Comparison of ENCODE assay signal across 7 cellular contexts in the genomic region with DNA sequence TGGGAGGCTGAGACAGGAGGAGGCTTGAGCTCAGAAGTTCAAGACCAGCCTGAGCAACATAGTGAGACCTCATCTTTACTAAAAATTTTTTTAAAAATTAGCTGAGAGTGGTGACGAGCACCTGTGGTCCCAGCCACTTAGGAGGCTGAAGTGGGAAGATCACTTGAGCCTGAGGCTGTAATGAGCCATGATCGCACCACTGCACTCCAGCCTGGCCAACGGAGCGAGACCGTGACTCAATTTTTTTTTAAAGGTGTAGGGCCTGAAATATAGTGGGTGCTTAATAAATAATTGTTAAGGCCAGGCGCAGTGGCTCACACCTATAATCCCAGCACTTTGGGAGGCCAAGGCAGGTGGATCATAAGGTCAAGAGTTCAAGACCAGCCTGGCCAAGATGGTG. TPM values are rescaled to one million over a fixed set of nuclear protein-coding genes. Genes with fewer than 3 reads are reported as not detected.
DNase-seq lines count a peak whose midpoint lies in the region; ATAC-seq, FAIRE-seq and TF ChIP-seq lines count a peak whose summit lies in the region.
"Not testable (repeated sequence)": the region's sequence is repeated elsewhere in the genome, so short reads cannot be mapped to it uniquely, and the experiment has no call there.

No MANE protein-coding gene starts in this region.

- peak overlapping the region; percentile 90 for H3K27ac ChIP-seq in WERI-Rb-1
- not testable (repeated sequence) for H3K27ac ChIP-seq in GM12878 (ENCODE audit: control insufficient read depth, insufficient read depth)

- H4K20me1 ChIP-seq in GM12878 (ENCODE audit: control insufficient read depth, insufficient read depth), result not testable (repeated sequence)

- not testable (repeated sequence) for H3K4me2 ChIP-seq in GM12878 (ENCODE audit: control insufficient read depth, insufficient read depth)

- not testable (repeated sequence) for H3K4me3 ChIP-seq in WERI-Rb-1 (ENCODE audit: low read depth, low read length); GM12878

- TF ChIP-seq POLR2A in GM12878 (IDR thresholded peaks at IDR 0.05; ENCODE audit: low read depth, low read length), result not testable (repeated sequence)

- SMC1A ChIA-PET in GM12878 (lab: Charles Lee; ENCODE audit: uncharacterized antibody, unreplicated experiment), result interaction anchor here (0.6 to 3.3 kb wide), 7 partner anchors 11 to 325 kb away, joined by 3 to 15 read pairs (median 5); no protein-coding TSS in a partner anchor

- not testable (repeated sequence) for BruUV-seq in GM12878 (replicated peaks; lab: Mats Ljungman, UMichigan)

- H3K4me1 ChIP-seq in GM12878 (ENCODE audit: control insufficient read depth, insufficient read depth, low read length), result not testable (repeated sequence)

- not testable (repeated sequence) for H2AFZ ChIP-seq in GM12878 (ENCODE audit: control insufficient read depth, low read depth, low read length)

- intact Hi-C loops in GM12878 (cut with micrococcal nuclease; ENCODE audit: unreplicated experiment), result not testable (repeated sequence)

- 73% methylated on average over 6 of the region's 6 CpGs for WGBS in GM12878 (ENCODE audit: insufficient coverage, insufficient replicate concordance, low lambda C conversion rate, missing lambda C conversion rate)

- TF ChIP-seq EP300 in GM12878 (IDR thresholded peaks at IDR 0.05; ENCODE audit: borderline replicate concordance in 1 of 2, control insufficient read depth in 1 of 2, low read depth in 2 of 2, low read length in 2 of 2), result not testable (repeated sequence)

- DNase-seq in Caki2 (ENCODE audit: low read depth) (peak; percentile 2), DMS79 (lab: John Stamatoyannopoulos, UW) (peak; percentile 35), DMS79 treated with DMSO at 0.1 percent for 48 hours (lab: John Stamatoyannopoulos, UW) (peak; percentile 19), NCI-H2029 (lab: John Stamatoyannopoulos, UW) (peak; percentile 6), kidney tubule cell (ENCODE audit: low spot score) (peak; percentile 58)
- not testable (repeated sequence) for DNase-seq in WERI-Rb-1; GM12878 (ENCODE audit: low read depth, low spot score)

- RAD21 ChIA-PET in GM12878 (lab: Charles Lee; ENCODE audit: unreplicated experiment), result interaction anchor here (1.2 to 1.8 kb wide), 3 partner anchors 60 to 326 kb away, joined by 3 to 7 read pairs (median 5); no protein-coding TSS in a partner anchor

- TF ChIP-seq RAD21 in GM12878 (IDR thresholded peaks at IDR 0.05; ENCODE audit: insufficient read depth, low read depth, low read length), result not testable (repeated sequence)

- not testable (repeated sequence) for FAIRE-seq in GM12878 (lab: Jason Lieb, UNC)

- in situ Hi-C loops in Caki2 (cut with HindIII; ENCODE audit: low pct_unique_long_range_greater_than_20kb, low sequenced_read_pairs), result not testable (repeated sequence)
- in situ Hi-C loops in GM12878 (cut with MboI), result loop anchor here (5.0 kb wide), 1 partner anchor 209 kb away; no protein-coding TSS in a partner anchor

- CTCF ChIA-PET in GM12878 (lab: Yijun Ruan, JAX), result interaction anchor here (0.6 to 7.0 kb wide), 14 partner anchors 13 to 325 kb away, joined by 3 to 58 read pairs (median 4); a partner anchor contains a TSS

- peak; percentile 55 for ATAC-seq in GM12878

- POLR2A ChIA-PET in GM12878 (lab: Charles Lee), result not testable (repeated sequence)

- H3K36me3 ChIP-seq in WERI-Rb-1; GM12878 (ENCODE audit: control insufficient read depth in 2 of 2, insufficient read depth in 2 of 2, low read length in 1 of 2): not testable (repeated sequence)

- not testable (repeated sequence) for H3K9me3 ChIP-seq in WERI-Rb-1 (ENCODE audit: severe bottlenecking); GM12878 (replicated peaks; ENCODE audit: control insufficient read depth, insufficient read depth, low read length)

- not testable (repeated sequence) for H3K27me3 ChIP-seq in WERI-Rb-1 (ENCODE audit: insufficient read depth, low read depth, severe bottlenecking); GM12878 (replicated peaks in 1 of 2; ENCODE audit: control insufficient read depth in 2 of 2, insufficient read depth in 2 of 2, low read length in 1 of 2)

- H3K9ac ChIP-seq in GM12878 (ENCODE audit: control insufficient read depth, insufficient read depth, low read length), result not testable (repeated sequence)

- TF ChIP-seq CTCF in WERI-Rb-1 (IDR thresholded peaks at IDR 0.05; ENCODE audit: low read depth, low read length); GM12878 (IDR thresholded peaks at IDR 0.05 in 2 of 3, conservative IDR thresholded peaks at IDR 0.05 in 1 of 3; ENCODE audit: control insufficient read depth in 2 of 3, extremely low read depth in 1 of 3, insufficient read depth in 1 of 3, low read depth in 3 of 3, low read length in 3 of 3): not testable (repeated sequence)

- H3K79me2 ChIP-seq in GM12878 (ENCODE audit: control insufficient read depth, insufficient read depth, low read length), result not testable (repeated sequence)

TF ChIP-seq in GM12878, 131 proteins besides CTCF, POLR2A, EP300 and RAD21 (continues in another document):
- TF ChIP-seq PAX5 (IDR thresholded peaks at IDR 0.05; ENCODE audit: borderline replicate concordance, low read depth, low read length), result peak; percentile 32; the same call in 1 of the 2 replicates

RNA-seq across cellular contexts. Expression of a gene that starts 6.4 kb away (rescaled TPM):
- 5.1 and 5.8 TPM in 2 replicates for total RNA-seq in Caki2 (2014; rRNA removed; shearing (Covaris generic); ENCODE audit: low replicate concordance)
- 8.6 and 13.1 TPM in 2 replicates for total RNA-seq in GM12878 (2013; cell fraction: nucleolus; rRNA removed)
- 26.0 and 31.3 TPM in 2 replicates for total RNA-seq in GM12878 (2014; rRNA removed)
- total RNA-seq in GM12878 (2014; rRNA removed; fragmentation: Illumina TruSeq; extraction: Trizol), result 45.3 and 46.8 TPM in 2 replicates
- total RNA-seq in GM12878 (2021), result 30.7 and 34.6 TPM in 2 replicates
- 8.6 TPM for polyA plus RNA-seq in GM12878 (2011; ENCODE audit: low read depth)
- polyA plus RNA-seq in GM12878 (2011; rRNA removed), result 16.0 and 22.4 TPM in 2 replicates
- 12.7 and 14.6 TPM in 2 replicates for polyA plus RNA-seq in GM12878 (2011; cell fraction: cytosol; rRNA removed)
- polyA plus RNA-seq in GM12878 (2011; cell fraction: nucleus; rRNA removed), result 6.6 and 12.6 TPM in 2 replicates
- 7.7 and 8.9 TPM in 2 replicates for polyA plus RNA-seq in GM12878 (2012)
- polyA plus RNA-seq in GM12878 (2014; fragmentation: Illumina TruSeq; extraction: Trizol), result 39.8 and 42.9 TPM in 2 replicates
- 10 to 100 TPM; 13.9 to 16.6 TPM for polyA plus RNA-seq in GM12878 (2014; fragmentation: Nextera tagmentation; extraction: Ambion mirVana)
- polyA plus RNA-seq in GM12878 (2014; rRNA removed), result 18.9 and 24.0 TPM in 2 replicates
- 10 to 100 TPM; 21.0 to 21.1 TPM for polyA plus RNA-seq in GM12878 (2016; fragmentation: Nextera tagmentation; extraction: Ambion mirVana)
- polyA minus RNA-seq in GM12878 (2011; rRNA and poly(A)+ RNA removed), result 28.0 and 30.3 TPM in 2 replicates
- polyA minus RNA-seq in GM12878 (2011; cell fraction: cytosol; rRNA and poly(A)+ RNA removed), result 6.7 and 15.8 TPM in 2 replicates
- 5.2 and 11.0 TPM in 2 replicates for polyA minus RNA-seq in GM12878 (2011; cell fraction: nucleus; rRNA and poly(A)+ RNA removed)

RNA-seq across cellular contexts. Expression of a gene that starts 31.6 kb away (rescaled TPM):
- total RNA-seq in Caki2 (2014; rRNA removed; shearing (Covaris generic); ENCODE audit: low replicate concordance), result 1.4 and 1.9 TPM in 2 replicates
- 16.3 and 17.4 TPM in 2 replicates for total RNA-seq in GM12878 (2013; cell fraction: nucleolus; rRNA removed)
- total RNA-seq in GM12878 (2014; rRNA removed), result 5.6 and 8.4 TPM in 2 replicates
- 6.0 and 6.9 TPM in 2 replicates for total RNA-seq in GM12878 (2014; rRNA removed; fragmentation: Illumina TruSeq; extraction: Trizol)
- 5.0 and 7.9 TPM in 2 replicates for total RNA-seq in GM12878 (2021)
- polyA plus RNA-seq in GM12878 (2011; ENCODE audit: low read depth), result 2.8 TPM
- 2.3 and 2.4 TPM in 2 replicates for polyA plus RNA-seq in GM12878 (2011; rRNA removed)
- 4.1 and 4.6 TPM in 2 replicates for polyA plus RNA-seq in GM12878 (2011; cell fraction: cytosol; rRNA removed)
- 2.7 and 3.4 TPM in 2 replicates for polyA plus RNA-seq in GM12878 (2011; cell fraction: nucleus; rRNA removed)
- 4.3 and 5.2 TPM in 2 replicates for polyA plus RNA-seq in GM12878 (2012)
- 5.9 and 7.7 TPM in 2 replicates for polyA plus RNA-seq in GM12878 (2014; fragmentation: Illumina TruSeq; extraction: Trizol)
- 1 to 10 TPM; 1.2 to 1.4 TPM for polyA plus RNA-seq in GM12878 (2014; fragmentation: Nextera tagmentation; extraction: Ambion mirVana)
- 4.0 and 4.1 TPM in 2 replicates for polyA plus RNA-seq in GM12878 (2014; rRNA removed)
- 1 to 10 TPM; 1.5 to 1.6 TPM for polyA plus RNA-seq in GM12878 (2016; fragmentation: Nextera tagmentation; extraction: Ambion mirVana)
- polyA minus RNA-seq in GM12878 (2011; rRNA and poly(A)+ RNA removed), result 7.0 and 13.6 TPM in 2 replicates
- polyA minus RNA-seq in GM12878 (2011; cell fraction: cytosol; rRNA and poly(A)+ RNA removed), result 2.4 and 3.5 TPM in 2 replicates
- polyA minus RNA-seq in GM12878 (2011; cell fraction: nucleus; rRNA and poly(A)+ RNA removed), result 3.6 and 3.9 TPM in 2 replicates

RNA-seq across cellular contexts. Expression of a gene that starts 57.5 kb away (rescaled TPM):
- total RNA-seq in Caki2 (2014; rRNA removed; shearing (Covaris generic); ENCODE audit: low replicate concordance), result 4.3 and 8.0 TPM in 2 replicates
- 11.9 and 14.4 TPM in 2 replicates for total RNA-seq in GM12878 (2013; cell fraction: nucleolus; rRNA removed)
- total RNA-seq in GM12878 (2014; rRNA removed), result 11.5 and 11.7 TPM in 2 replicates
- total RNA-seq in GM12878 (2014; rRNA removed; fragmentation: Illumina TruSeq; extraction: Trizol), result 9.3 TPM in 2 replicates
- 14.7 and 15.7 TPM in 2 replicates for total RNA-seq in GM12878 (2021)
- 10.0 TPM for polyA plus RNA-seq in GM12878 (2011; ENCODE audit: low read depth)
- 14.4 and 17.2 TPM in 2 replicates for polyA plus RNA-seq in GM12878 (2011; rRNA removed)
- polyA plus RNA-seq in GM12878 (2011; cell fraction: cytosol; rRNA removed), result 13.9 and 15.3 TPM in 2 replicates
- polyA plus RNA-seq in GM12878 (2011; cell fraction: nucleus; rRNA removed), result 24.2 and 28.1 TPM in 2 replicates
- 8.8 and 8.9 TPM in 2 replicates for polyA plus RNA-seq in GM12878 (2012)
- 7.8 and 9.2 TPM in 2 replicates for polyA plus RNA-seq in GM12878 (2014; fragmentation: Illumina TruSeq; extraction: Trizol)
- 1 to 10 TPM; 2.9 to 7.0 TPM for polyA plus RNA-seq in GM12878 (2014; fragmentation: Nextera tagmentation; extraction: Ambion mirVana)
- 16.9 and 17.4 TPM in 2 replicates for polyA plus RNA-seq in GM12878 (2014; rRNA removed)
- 10 to 100 TPM; 11.2 to 13.4 TPM for polyA plus RNA-seq in GM12878 (2016; fragmentation: Nextera tagmentation; extraction: Ambion mirVana)
- polyA minus RNA-seq in GM12878 (2011; rRNA and poly(A)+ RNA removed), result 18.0 and 32.5 TPM in 2 replicates
- 6.2 and 6.7 TPM in 2 replicates for polyA minus RNA-seq in GM12878 (2011; cell fraction: cytosol; rRNA and poly(A)+ RNA removed)
- polyA minus RNA-seq in GM12878 (2011; cell fraction: nucleus; rRNA and poly(A)+ RNA removed), result 4.8 and 8.3 TPM in 2 replicates
